In genomic region chr6:154157082-154157481, GRCh38 we compare ENCODE assay signal across 8 cellular contexts.
DNase-seq lines count a peak whose midpoint lies in the region; ATAC-seq and TF ChIP-seq lines count a peak whose summit lies in the region.

No MANE protein-coding gene starts in this region.

- no peaks in the 10 kb centered on the region for H3K9me3 Mint-ChIP-seq in memory B cell

- H2AFZ ChIP-seq in Loucy (ENCODE audit: low read length): no peak overlapping the region

- H3K4me3 ChIP-seq in Loucy (ENCODE audit: low read length, poor library complexity, severe bottlenecking): no peak overlapping the region

- H3K27ac Mint-ChIP-seq in memory B cell: peak overlapping the region; percentile 54

- peaks cover 17% of the 10 kb centered on the region for H3K4me1 Mint-ChIP-seq in memory B cell

- peak; percentile 7 for DNase-seq in GM13977 (ENCODE audit: low spot score)
- no peak for DNase-seq in memory B cell (ENCODE audit: low spot score in 2 of 2)
- no peak for DNase-seq in NK-92 treated with Interleukin-12 subunit alpha and Interleukin-12 subunit beta, amount 100 ng/mL, for 24 hours (lab: John Stamatoyannopoulos, UW)
- no peak for DNase-seq in T1000 (lab: John Stamatoyannopoulos, UW)
- no peak for DNase-seq in sciatic nerve (ENCODE audit: low spot score)
- no peak for DNase-seq in DMS 273 (lab: John Stamatoyannopoulos, UW; ENCODE audit: unreplicated experiment)

- no peaks in the 10 kb centered on the region for H3K36me3 ChIP-seq in Loucy (ENCODE audit: insufficient read depth, low read length)

- no peaks in the 10 kb centered on the region for H3F3A ChIP-seq in Loucy (ENCODE audit: low read depth)

- H3K36me3 Mint-ChIP-seq in memory B cell: no peaks in the 10 kb centered on the region

- intact Hi-C loops in sciatic nerve (cut with DNase I): loop anchor here (10.0 kb wide), 1 partner anchor 118 kb away; no protein-coding TSS in a partner anchor

- H3K4me2 ChIP-seq in Loucy (ENCODE audit: low read depth, low read length, poor library complexity, severe bottlenecking): peak overlapping the region; percentile 15

- H3K9me2 ChIP-seq in Loucy (replicated peaks; ENCODE audit: low read depth, low read length): no peaks in the 10 kb centered on the region

- no peaks in the 10 kb centered on the region for H3K79me2 ChIP-seq in Loucy (ENCODE audit: insufficient read depth, low read length)

- H3K4me1 ChIP-seq in Loucy (ENCODE audit: insufficient read depth, low read length, poor library complexity, severe bottlenecking): peaks cover 16% of the 10 kb centered on the region

- H3K27me3 ChIP-seq in Loucy (ENCODE audit: insufficient read depth, low read length, poor library complexity, severe bottlenecking): no peaks in the 10 kb centered on the region

- no peaks in the 10 kb centered on the region for H4K20me1 ChIP-seq in Loucy (ENCODE audit: insufficient read depth, low read length, poor library complexity, severe bottlenecking)

- H3K27me3 Mint-ChIP-seq in memory B cell: no peaks in the 10 kb centered on the region

- no peak overlapping the region for H3K9ac ChIP-seq in Loucy (ENCODE audit: low read depth, low read length, poor library complexity, severe bottlenecking)

- peak overlapping the region; percentile 78 for H3K4me3 Mint-ChIP-seq in memory B cell

- H3K9me3 ChIP-seq in Loucy (ENCODE audit: insufficient read depth, low read depth, low read length): no peaks in the 10 kb centered on the region

- in situ Hi-C loops in GM13977 (cut with MboI; ENCODE audit: low pct_unique_long_range_greater_than_20kb, low sequenced_read_pairs, unreplicated experiment): loop anchor here (5.0 to 25.0 kb wide), 3 partner anchors 120 to 505 kb away; no protein-coding TSS in a partner anchor

- no peak for TF ChIP-seq CTCF in GM13977 (IDR thresholded peaks at IDR 0.05; ENCODE audit: extremely low read depth, insufficient read depth, missing control alignments)
- no peak for TF ChIP-seq CTCF in Loucy (conservative IDR thresholded peaks at IDR 0.05; ENCODE audit: low read length)

- ATAC-seq in GM21423 (IDR thresholded peaks at IDR 0.05; ENCODE audit: unreplicated experiment) (peak; percentile 50), memory B cell (ENCODE audit: low read depth) (peak; percentile 53), sciatic nerve (no peak)
